In genomic region chr1:151499930-151500329, GRCh38 we compare ENCODE assay signal across 20 cellular contexts.
"Had no signal": no experiment of that assay in that cellular context is flagged by ENCODE, and none has a peak within 500 bp of the region (broad histone marks: within the 10 kb centered on the region; RNA-seq: fewer than 3 reads in every experiment).

No MANE protein-coding gene starts in this region.

- FAIRE-seq: astrocyte, RCC 7860 had no signal

- H3K4me3 ChIP-seq: SJSA1 had no signal

- H3K27ac ChIP-seq: SJSA1 had no signal

- DNase-seq: activated CD4-positive, alpha-beta T cell treated with anti-CD3 and anti-CD28 coated beads for 4 hours; activated CD8-positive, alpha-beta memory T cell treated with anti-CD3 and anti-CD28 coated beads, Interleukin-2, amount 50 U/mL, for 48 hours; activated CD8-positive, alpha-beta T cell treated with anti-CD3 and anti-CD28 coated beads for 36 hours; activated naive CD4-positive, alpha-beta T cell; activated T-cell treated with anti-CD3 and anti-CD28 coated beads, Interleukin-2, amount 50 U/mL, for 1 hour; amygdala; Kasumi-1; KBM-7; NCI-H1048; NCI-H146; NCI-H187 treated with DMSO at 0.1 percent for 48 hours; NCI-H2081 treated with DMSO at 0.1 percent for 48 hours; NCI-H446; NCI-H524; SHP77 had no signal

- H3K9me3 ChIP-seq: SJSA1 had no signal

- H3K36me3 ChIP-seq: SJSA1 had no signal

- ATAC-seq: activated CD4-positive, CD25-positive, alpha-beta regulatory T cell treated with anti-CD3 and anti-CD28 coated beads, Interleukin-2, amount 50 U/mL, for 24 hours; activated CD8-positive, alpha-beta T cell treated with anti-CD3 and anti-CD28 coated beads for 36 hours; SK-N-SH treated with all-trans-retinoic acid at 6 μM for 48 hours had no signal

- H3K27me3 ChIP-seq: SJSA1 had no signal
